ENCODE assay signal across 1 cellular context in the genomic region with DNA sequence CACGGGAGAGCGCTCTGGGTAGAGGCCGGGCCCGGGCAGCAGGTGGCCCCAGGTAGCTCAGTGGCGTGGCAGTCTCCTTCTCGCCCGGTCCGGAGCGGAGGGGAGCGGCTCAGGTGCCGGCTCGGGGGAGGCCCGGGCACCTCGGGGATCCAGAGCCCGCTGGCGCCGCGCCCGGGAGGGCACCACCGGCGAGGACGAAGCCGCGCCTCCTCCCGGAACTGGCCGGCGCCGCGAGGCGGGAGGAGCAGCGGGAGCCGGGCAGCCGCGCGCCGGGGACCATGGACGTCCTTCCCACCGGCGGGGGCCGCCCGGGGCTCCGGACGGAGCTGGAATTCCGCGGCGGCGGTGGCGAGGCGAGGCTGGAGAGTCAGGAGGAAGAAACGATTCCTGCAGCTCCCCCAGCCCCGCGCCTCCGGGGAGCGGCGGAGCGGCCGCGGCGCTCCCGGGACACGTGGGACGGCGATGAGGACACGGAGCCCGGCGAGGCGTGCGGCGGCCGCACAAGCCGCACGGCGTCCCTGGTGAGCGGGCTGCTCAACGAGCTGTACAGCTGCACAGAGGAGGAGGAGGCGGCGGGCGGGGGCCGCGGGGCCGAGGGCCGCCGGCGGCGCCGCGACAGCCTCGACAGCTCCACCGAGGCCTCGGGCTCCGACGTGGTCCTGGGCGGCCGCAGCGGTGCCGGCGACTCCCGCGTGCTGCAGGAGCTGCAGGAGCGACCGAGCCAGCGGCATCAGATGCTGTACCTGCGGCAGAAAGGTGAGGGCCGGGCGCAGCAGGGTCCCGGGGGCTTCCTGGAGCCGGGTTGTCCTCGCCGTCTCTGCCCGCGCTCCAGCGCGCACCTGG.
TF ChIP-seq lines count a peak whose summit lies in the region.

No MANE protein-coding gene starts in this region.

TF ChIP-seq in WTC11, 78 proteins besides CTCF, POLR2A, EP300 and RAD21 (continued from another document):
- TF ChIP-seq, protein P1, sequence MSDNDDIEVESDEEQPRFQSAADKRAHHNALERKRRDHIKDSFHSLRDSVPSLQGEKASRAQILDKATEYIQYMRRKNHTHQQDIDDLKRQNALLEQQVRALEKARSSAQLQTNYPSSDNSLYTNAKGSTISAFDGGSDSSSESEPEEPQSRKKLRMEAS (CRISPR knock-in tag; IDR thresholded peaks at IDR 0.05) = peak; percentile 71
- no peak for TF ChIP-seq TEAD4 (CRISPR knock-in tag; IDR thresholded peaks at IDR 0.05)
- 0 out of 2 replicates have a peak, but pooled peaks have one; percentile 17 for TF ChIP-seq ZNF263 (CRISPR knock-in tag; IDR thresholded peaks at IDR 0.05; ENCODE audit: low read depth)
- no peak for TF ChIP-seq EMX1 (CRISPR knock-in tag; IDR thresholded peaks at IDR 0.05)
- TF ChIP-seq FOXP1 (CRISPR knock-in tag; IDR thresholded peaks at IDR 0.05; ENCODE audit: borderline replicate concordance) = peak; percentile 10; the same call in 1 of the 2 replicates
- no peak for TF ChIP-seq RELA (CRISPR knock-in tag; IDR thresholded peaks at IDR 0.05; ENCODE audit: borderline replicate concordance)
- TF ChIP-seq ZNF423 (CRISPR knock-in tag; IDR thresholded peaks at IDR 0.05) = peak; percentile 57; the same call in 1 of the 2 replicates
- TF ChIP-seq ZNF317 (CRISPR knock-in tag; IDR thresholded peaks at IDR 0.05; ENCODE audit: borderline replicate concordance, low read depth) = no peak
- TF ChIP-seq MXD4 (CRISPR knock-in tag; IDR thresholded peaks at IDR 0.05; ENCODE audit: borderline replicate concordance) = no peak
TF ChIP-seq in WTC11: peak in this region for 22.
